In the genomic region with DNA sequence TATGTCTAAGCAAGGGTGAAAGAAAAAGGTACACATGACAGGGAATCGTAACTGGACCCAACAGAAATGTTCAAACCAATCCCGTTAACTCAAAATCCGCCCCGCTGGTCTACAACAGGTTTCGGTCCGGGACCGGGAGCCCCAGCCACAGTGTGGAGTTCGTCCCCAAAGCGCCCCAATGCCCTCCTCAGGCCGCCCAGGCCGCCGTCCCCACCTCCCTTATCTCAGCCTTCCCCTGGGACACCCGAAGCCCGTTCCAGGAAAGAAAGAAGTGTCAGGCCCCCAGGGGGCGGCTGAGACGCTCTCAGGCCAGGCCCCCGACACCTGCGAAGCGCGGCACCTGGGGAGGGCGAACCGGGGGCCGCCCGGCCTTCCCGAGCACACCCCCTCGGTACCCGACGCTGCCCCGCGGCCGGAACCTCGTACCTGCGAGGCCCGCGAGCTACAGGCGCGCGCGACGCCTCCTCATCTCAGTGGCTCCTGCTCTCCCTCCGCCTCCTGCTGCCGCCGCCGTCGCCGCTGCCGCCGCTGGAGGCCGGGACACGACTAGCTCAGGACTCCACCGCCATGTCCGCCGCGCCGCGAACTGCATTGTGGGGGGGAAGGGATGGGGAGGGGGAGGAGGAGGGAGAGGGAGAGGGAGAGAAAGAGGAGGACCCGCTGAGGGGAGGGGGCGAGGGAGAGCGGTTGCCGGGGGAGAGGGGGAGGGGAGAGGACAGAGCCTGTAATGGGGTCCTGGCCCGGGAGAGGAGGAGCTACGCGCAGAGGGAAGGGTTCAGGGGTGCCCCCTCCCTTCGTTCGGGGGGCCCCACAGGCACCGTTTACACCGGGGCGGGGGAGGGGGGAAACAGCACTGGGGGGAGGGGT, we compare ENCODE assay signal across 1 cellular context.
TF ChIP-seq lines count a peak whose summit lies in the region.

Gene TUT4 (minus strand): TSS at position 588 of the 867 bp plus-strand sequence. CDS start 26,812 bp downstream, outside the sequence.

TF ChIP-seq in IMR-90, 13 proteins besides CTCF, POLR2A, EP300 and RAD21:
- no peak for TF ChIP-seq CEBPB (IDR thresholded peaks at IDR 0.05; ENCODE audit: low read depth, low read length)
- no peak for TF ChIP-seq CHD1 (IDR thresholded peaks at IDR 0.05; ENCODE audit: low read depth, low read length)
- TF ChIP-seq RCOR1 (IDR thresholded peaks at IDR 0.05; ENCODE audit: insufficient replicate concordance, low read length) = no peak
- no peak; the same call in 1 of the 2 replicates for TF ChIP-seq MXI1 (IDR thresholded peaks at IDR 0.05; ENCODE audit: borderline replicate concordance, low read depth, low read length)
- TF ChIP-seq RFX5 (IDR thresholded peaks at IDR 0.05; ENCODE audit: low read depth, low read length) = no peak
